In the genomic region with DNA sequence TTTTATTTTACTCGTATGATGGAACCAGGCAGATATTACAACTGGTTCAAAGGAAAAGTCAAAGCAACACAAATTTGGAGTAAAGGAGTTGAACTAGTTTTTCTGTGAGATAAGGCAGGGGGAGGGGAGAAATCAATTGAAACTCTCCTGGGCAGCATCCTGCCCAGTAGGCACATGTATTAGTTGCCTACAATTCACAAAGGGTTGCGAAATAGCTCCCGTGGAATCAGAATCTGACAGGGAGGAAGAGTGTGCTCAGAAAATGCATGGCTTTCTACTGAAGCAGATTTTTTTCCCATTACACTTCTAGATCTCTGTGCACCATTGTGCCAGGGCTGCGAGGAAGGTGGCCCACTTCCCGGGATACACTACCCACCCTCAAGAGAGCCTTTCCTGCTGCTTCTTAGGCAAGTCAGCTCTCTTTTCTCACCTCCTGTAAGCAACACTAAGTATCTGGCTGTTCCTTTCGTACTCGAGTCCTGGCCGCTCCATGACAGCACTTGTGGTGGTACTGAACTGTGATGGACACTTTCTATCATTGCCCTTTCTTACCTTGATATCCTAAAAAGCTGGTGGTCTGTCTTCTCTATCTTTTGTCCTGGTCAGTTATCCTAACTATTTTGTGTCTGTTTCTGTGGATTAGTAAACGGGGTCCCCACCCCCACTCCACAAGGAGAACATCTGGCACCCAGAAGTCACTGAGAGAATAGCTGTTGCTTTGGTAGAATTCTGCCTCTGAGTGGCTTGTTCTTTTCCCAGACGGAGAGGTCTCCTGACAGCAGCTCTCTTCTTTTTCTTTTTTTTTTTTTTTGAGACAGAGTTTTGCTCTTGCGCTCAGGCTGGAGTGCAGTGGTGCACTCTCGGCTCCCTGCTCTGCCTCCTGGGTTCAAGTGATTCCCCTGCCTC, we compare ENCODE assay signal across 9 cellular contexts.
DNase-seq lines count a peak whose midpoint lies in the region; ATAC-seq and TF ChIP-seq lines count a peak whose summit lies in the region.
"Had no signal": no experiment of that assay in that cellular context is flagged by ENCODE, and none has a peak within 500 bp of the region (broad histone marks: within the 10 kb centered on the region; RNA-seq: fewer than 3 reads in every experiment).

No MANE protein-coding gene starts in this region.

- peak; percentile 11 for ATAC-seq in GM19395 (IDR thresholded peaks at IDR 0.05; ENCODE audit: unreplicated experiment)

- in situ Hi-C loops in GM13976 (cut with MboI; ENCODE audit: low sequenced_read_pairs, unreplicated experiment), result no loop called here

- TF ChIP-seq CTCF in AG09319 (IDR thresholded peaks at IDR 0.05; ENCODE audit: low read depth, low read length) (no peak), GM13976 (IDR thresholded peaks at IDR 0.05; ENCODE audit: borderline replicate concordance, control extremely low read depth, extremely low read depth, insufficient read depth, missing control alignments) (no peak), tibial artery (IDR thresholded peaks at IDR 0.05) (no peak)

- DNase-seq in AG09319 (ENCODE audit: extremely low read depth, low read depth) (peak; percentile 8), NAMALWA (ENCODE audit: low spot score) (peak; percentile 64), fibroblast of gingiva (ENCODE audit: low read depth) (peak; percentile 35), GM13976 (ENCODE audit: low spot score) (no peak), DMS153 treated with DMSO at 0.1 percent for 48 hours (lab: John Stamatoyannopoulos, UW; ENCODE audit: unreplicated experiment) (no peak), MG63 (no peak), tibial artery (no peak)
- DNase-seq: midbrain had no signal

- H3K9me3 ChIP-seq in MG63 (no peaks in the 10 kb centered on the region), tibial artery (no peaks in the 10 kb centered on the region)

- H3K4me3 ChIP-seq in MG63 (no peak overlapping the region), tibial artery (no peak overlapping the region)

- H3K27me3 ChIP-seq in MG63 (no peaks in the 10 kb centered on the region), tibial artery (no peaks in the 10 kb centered on the region)

- H3K4me1 ChIP-seq in tibial artery, result peaks cover 0 to 16% (median 7%) of the 10 kb centered on the region in 4 donors

- intact Hi-C loops in tibial artery (cut with DNase I; ENCODE audit: low total_unique reads), result no loop called here

- H3K36me3 ChIP-seq in MG63, result no peaks in the 10 kb centered on the region
- peaks cover 0 to 13% (median 4%) of the 10 kb centered on the region in 3 donors for H3K36me3 ChIP-seq in tibial artery

- no peak overlapping the region for H3K27ac ChIP-seq in tibial artery

Comparison
In these comparisons a context has a peak if more than half of its experiments do, and no peak if none do; other contexts are left out.
1. DNase-seq: peak in AG09319 (single experiment), NAMALWA (single experiment) and fibroblast of gingiva (single experiment); none in GM13976 (single experiment), DMS153 treated with DMSO at 0.1 percent for 48 hours (single experiment), MG63 (single experiment) and tibial artery (0 of 2).